Comparison of ENCODE assay signal across 1 cellular context in genomic region chr4:75637176-75637575, GRCh38.
TF ChIP-seq lines count a peak whose summit lies in the region.

No MANE protein-coding gene starts in this region.

TF ChIP-seq in GM12878, 131 proteins besides CTCF, POLR2A, EP300 and RAD21:
- TF ChIP-seq, protein P1, sequence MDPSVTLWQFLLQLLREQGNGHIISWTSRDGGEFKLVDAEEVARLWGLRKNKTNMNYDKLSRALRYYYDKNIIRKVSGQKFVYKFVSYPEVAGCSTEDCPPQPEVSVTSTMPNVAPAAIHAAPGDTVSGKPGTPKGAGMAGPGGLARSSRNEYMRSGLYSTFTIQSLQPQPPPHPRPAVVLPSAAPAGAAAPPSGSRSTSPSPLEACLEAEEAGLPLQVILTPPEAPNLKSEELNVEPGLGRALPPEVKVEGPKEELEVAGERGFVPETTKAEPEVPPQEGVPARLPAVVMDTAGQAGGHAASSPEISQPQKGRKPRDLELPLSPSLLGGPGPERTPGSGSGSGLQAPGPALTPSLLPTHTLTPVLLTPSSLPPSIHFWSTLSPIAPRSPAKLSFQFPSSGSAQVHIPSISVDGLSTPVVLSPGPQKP (IDR thresholded peaks at IDR 0.05; ENCODE audit: low read depth, low read length), result no peak
- TF ChIP-seq SRF (IDR thresholded peaks at IDR 0.05; ENCODE audit: low read depth in 2 of 2, low read length in 2 of 2), result no peak
- TF ChIP-seq NFIC (IDR thresholded peaks at IDR 0.05; ENCODE audit: low read depth, low read length), result no peak
- TF ChIP-seq SUZ12 (IDR thresholded peaks at IDR 0.05; ENCODE audit: unreplicated experiment), result no peak
- TF ChIP-seq ZNF217 (IDR thresholded peaks at IDR 0.05), result no peak
- TF ChIP-seq BMI1 (IDR thresholded peaks at IDR 0.05; ENCODE audit: borderline replicate concordance), result no peak
- no peak for TF ChIP-seq ASH2L (IDR thresholded peaks at IDR 0.05; ENCODE audit: borderline replicate concordance, low read depth)
- no peak for TF ChIP-seq PAX8 (IDR thresholded peaks at IDR 0.05)
- no peak for TF ChIP-seq PAX5 (IDR thresholded peaks at IDR 0.05; ENCODE audit: borderline replicate concordance, low read depth, low read length)
- no peak for TF ChIP-seq SREBF2 (IDR thresholded peaks at IDR 0.05; ENCODE audit: low read length)
- TF ChIP-seq CUX1 (IDR thresholded peaks at IDR 0.05; ENCODE audit: insufficient replicate concordance, low read depth, low read length), result no peak
- TF ChIP-seq BRCA1 (IDR thresholded peaks at IDR 0.05; ENCODE audit: low read depth, low read length), result no peak
- no peak for TF ChIP-seq ZSCAN29 (IDR thresholded peaks at IDR 0.05)
- TF ChIP-seq MXI1 (IDR thresholded peaks at IDR 0.05; ENCODE audit: low read depth, low read length), result no peak
- no peak for TF ChIP-seq YY1 (IDR thresholded peaks at IDR 0.05; ENCODE audit: low read depth, low read length)
- no peak for TF ChIP-seq TCF3 (IDR thresholded peaks at IDR 0.05; ENCODE audit: borderline replicate concordance, insufficient read depth, low read depth, low read length)
TF ChIP-seq in GM12878: peak in this region for 0.
